17 cellular contexts compared by ENCODE assay signal in genomic region chr1:40638097-40639036, GRCh38. TPM values are rescaled to one million over a fixed set of nuclear protein-coding genes. Genes with fewer than 3 reads are reported as not detected.
DNase-seq lines count a peak whose midpoint lies in the region; TF ChIP-seq lines count a peak whose summit lies in the region.
"Had no signal": no experiment of that assay in that cellular context is flagged by ENCODE, and none has a peak within 500 bp of the region (broad histone marks: within the 10 kb centered on the region; RNA-seq: fewer than 3 reads in every experiment).

No MANE protein-coding gene starts in this region.

- H3K36me3 ChIP-seq in SK-N-SH (replicated peaks in 1 of 2; ENCODE audit: control insufficient read depth in 1 of 2, insufficient read depth in 2 of 2, low read length in 1 of 2): no peaks in the 10 kb centered on the region
- H3K36me3 ChIP-seq in endodermal cell (ENCODE audit: control insufficient read depth, insufficient read depth, low read length): no peaks in the 10 kb centered on the region
- H3K36me3 ChIP-seq: cardiac muscle cell had no signal

- H3K27me3 ChIP-seq in SK-N-SH (ENCODE audit: insufficient read depth) (no peaks in the 10 kb centered on the region), endodermal cell (ENCODE audit: control insufficient read depth, insufficient read depth, low read length, poor library complexity, severe bottlenecking) (no peaks in the 10 kb centered on the region)
- H3K27me3 ChIP-seq: cardiac muscle cell, dorsolateral prefrontal cortex had no signal

- POLR2A ChIA-PET in SK-N-SH (lab: Yijun Ruan, JAX): no interaction called here

- no peaks in the 10 kb centered on the region for H3K9me2 ChIP-seq in SK-N-SH

- H3K27ac Mint-ChIP-seq in endodermal cell: no peak overlapping the region
- H3K27ac Mint-ChIP-seq: activated CD4-positive, alpha-beta memory T cell treated with anti-CD3 and anti-CD28 coated beads, Interleukin-2, amount 10 ng/mL, durations not matched to agents 7 days and 5 days; activated naive CD8-positive, alpha-beta T cell; activated T-cell treated with anti-CD3 and anti-CD28 coated beads, Interleukin-2, amount 50 U/mL, for 24 hours; T-helper 1 cell treated with Interleukin-12 subunit alpha and Interleukin-12 subunit beta and Interleukin-4 antibody, amounts not matched to agents 30 μg/mL and 1 μg/mL, for 36 hours had no signal

- H3K9me3 ChIP-seq in SK-N-SH (no peaks in the 10 kb centered on the region), endodermal cell (ENCODE audit: control insufficient read depth, low read length) (no peaks in the 10 kb centered on the region)

- 61% methylated on average over 7 of the region's 8 CpGs for WGBS in SK-N-SH (ENCODE audit: low lambda C conversion rate)
- 81 to 85% methylated on average over 6 to 8 of the region's 8 CpGs for WGBS in endodermal cell (ENCODE audit: insufficient coverage in 1 of 2, insufficient read length in 1 of 2), 2 experiments

- no peaks in the 10 kb centered on the region for H3F3A ChIP-seq in SK-N-SH (replicated peaks; ENCODE audit: insufficient read depth)

- TF ChIP-seq CTCF in SK-N-SH (IDR thresholded peaks at IDR 0.05) (no peak), endodermal cell (conservative IDR thresholded peaks at IDR 0.05) (no peak)

- peak; percentile 31 for DNase-seq in activated effector memory CD4-positive, alpha-beta T cell treated with anti-CD3 and anti-CD28 coated beads, Interleukin-2, amount 50 U/mL, for 16 hours
- no peak for DNase-seq in activated effector memory CD4-positive, alpha-beta T cell treated with Interleukin-2 at 50 U/mL for 16 hours
- DNase-seq in SK-N-SH: no peak
- DNase-seq in endodermal cell: peak; percentile 60
- DNase-seq in posterior vena cava (ENCODE audit: low spot score): peak; percentile 31
- DNase-seq in LoVo (ENCODE audit: low spot score): no peak
- no peak for DNase-seq in stimulated activated naive CD4-positive, alpha-beta T cell treated with Interleukin-2 at 50 U/mL for 16 hours (lab: John Stamatoyannopoulos, UW)
- DNase-seq in NCI-H524 treated with DMSO at 0.1 percent for 48 hours (lab: John Stamatoyannopoulos, UW): no peak
- DNase-seq: activated CD4-positive, alpha-beta memory T cell treated with anti-CD3 and anti-CD28 coated beads, Interleukin-2, amount 10 ng/mL, durations not matched to agents 7 days and 5 days; activated CD4-positive, CD25-positive, alpha-beta regulatory T cell; activated T-cell treated with anti-CD3 and anti-CD28 coated beads, Interleukin-2, amount 50 U/mL, for 24 hours; left cardiac atrium; NCI-H1436 had no signal

- no peak for TF ChIP-seq EP300 in SK-N-SH (IDR thresholded peaks at IDR 0.05; ENCODE audit: borderline replicate concordance in 1 of 2, low read depth in 1 of 2, low read length in 1 of 2)

- H3K36me3 Mint-ChIP-seq in endodermal cell (ENCODE audit: low read depth): no peaks in the 10 kb centered on the region
- H3K36me3 Mint-ChIP-seq: activated naive CD8-positive, alpha-beta T cell had no signal

- H3K4me1 ChIP-seq in SK-N-SH (ENCODE audit: control insufficient read depth in 1 of 2, insufficient read depth in 2 of 2, low read depth in 1 of 2, low read length in 1 of 2) (peaks cover 0 to 10% of the 10 kb centered on the region in 2 experiments; a peak in 1 of 4 replicates), endodermal cell (ENCODE audit: control insufficient read depth, insufficient read depth, low read length) (no peaks in the 10 kb centered on the region)

- TF ChIP-seq RAD21 in SK-N-SH (IDR thresholded peaks at IDR 0.05; ENCODE audit: low read length): no peak

- intact Hi-C loops in posterior vena cava (cut with DNase I): loop anchor here in 1 of 2 donors (10.0 kb wide), 1 partner anchor 186 kb away; no protein-coding TSS in a partner anchor

- no peak overlapping the region for H3K9ac ChIP-seq in SK-N-SH
- H3K9ac ChIP-seq in endodermal cell (ENCODE audit: extremely low read depth, low read length, poor library complexity, severe bottlenecking): no peak overlapping the region

- no peaks in the 10 kb centered on the region for H3K79me2 ChIP-seq in SK-N-SH (ENCODE audit: insufficient read depth)

- H4K20me1 ChIP-seq in SK-N-SH (ENCODE audit: insufficient read depth): no peaks in the 10 kb centered on the region

- H3K4me1 Mint-ChIP-seq in endodermal cell: no peaks in the 10 kb centered on the region

- H3K27ac ChIP-seq in SK-N-SH (ENCODE audit: low read depth in 2 of 2, low read length in 1 of 2) (no peak overlapping the region), endodermal cell (ENCODE audit: low read depth, low read length) (no peak overlapping the region)
- H3K27ac ChIP-seq: cardiac muscle cell had no signal

- H3K4me3 Mint-ChIP-seq in endodermal cell: no peak overlapping the region
- H3K4me3 Mint-ChIP-seq: activated CD4-positive, alpha-beta memory T cell treated with anti-CD3 and anti-CD28 coated beads, Interleukin-2, amount 10 ng/mL, durations not matched to agents 7 days and 5 days; activated naive CD8-positive, alpha-beta T cell; activated T-cell treated with anti-CD3 and anti-CD28 coated beads, Interleukin-2, amount 50 U/mL, for 24 hours; T-helper 1 cell treated with Interleukin-12 subunit alpha and Interleukin-12 subunit beta and Interleukin-4 antibody, amounts not matched to agents 30 μg/mL and 1 μg/mL, for 36 hours had no signal

- no peak overlapping the region for H3K4me2 ChIP-seq in SK-N-SH

- H2AFZ ChIP-seq in SK-N-SH (ENCODE audit: low read depth): no peak overlapping the region

- no peaks in the 10 kb centered on the region for H3K9me3 Mint-ChIP-seq in endodermal cell
- H3K9me3 Mint-ChIP-seq: activated T-cell treated with anti-CD3 and anti-CD28 coated beads, Interleukin-2, amount 50 U/mL, for 24 hours; T-helper 1 cell treated with Interleukin-12 subunit alpha and Interleukin-12 subunit beta and Interleukin-4 antibody, amounts not matched to agents 30 μg/mL and 1 μg/mL, for 36 hours had no signal

- no peaks in the 10 kb centered on the region for H3K27me3 Mint-ChIP-seq in endodermal cell (ENCODE audit: insufficient read depth)
- H3K27me3 Mint-ChIP-seq: activated CD4-positive, alpha-beta memory T cell treated with anti-CD3 and anti-CD28 coated beads, Interleukin-2, amount 10 ng/mL, durations not matched to agents 7 days and 5 days; activated naive CD8-positive, alpha-beta T cell; activated T-cell treated with anti-CD3 and anti-CD28 coated beads, Interleukin-2, amount 50 U/mL, for 24 hours had no signal

- CTCF ChIA-PET in SK-N-SH (lab: Yijun Ruan, JAX): interaction anchor here (0.8 to 2.2 kb wide), 3 partner anchors 13 to 46 kb away, joined by 3 to 8 read pairs (median 3); no protein-coding TSS in a partner anchor

- H3K4me3 ChIP-seq in SK-N-SH (ENCODE audit: low read depth in 2 of 2, low read length in 1 of 2): no peak overlapping the region
- H3K4me3 ChIP-seq in endodermal cell (ENCODE audit: low read length): no peak overlapping the region
- H3K4me3 ChIP-seq: cardiac muscle cell, dorsolateral prefrontal cortex had no signal

TF ChIP-seq in SK-N-SH, 30 proteins besides CTCF, POLR2A, EP300 and RAD21:
- TF ChIP-seq FOXJ3 (CRISPR knock-in tag; IDR thresholded peaks at IDR 0.05) (no peak), REST (IDR thresholded peaks at IDR 0.05; ENCODE audit: low read depth, low read length) (peak; percentile 92)

RNA-seq across cellular contexts. Expression of gene RIMS3, which starts 27.1 kb away (rescaled TPM):
- polyA plus RNA-seq in SK-N-SH (2012; rRNA removed): 1.9 and 2.9 TPM in 2 replicates
- polyA plus RNA-seq in SK-N-SH (2012; cell fraction: cytosol; rRNA removed): 1.1 and 1.6 TPM in 2 replicates
- 3.5 and 4.9 TPM in 2 replicates for polyA plus RNA-seq in SK-N-SH (2012; cell fraction: nucleus; rRNA removed)
- total RNA-seq in endodermal cell (10 to 100 TPM in 1 of 2 donors, 1 to 10 TPM in 1; 8.0 to 12.0 TPM), posterior vena cava (10 to 100 TPM in 1 of 2 donors, 1 to 10 TPM in 1; 8.2 to 11.2 TPM)
- polyA plus RNA-seq in endodermal cell (2013, experiment 1 of 2): 27.7 TPM
- polyA plus RNA-seq in endodermal cell (2013, experiment 2 of 2): 24.1 TPM

RNA-seq across cellular contexts. Expression of gene NFYC, which starts 53.1 kb away (rescaled TPM):
- 68.0 and 72.4 TPM in 2 replicates for polyA plus RNA-seq in SK-N-SH (2012; rRNA removed)
- 36.6 and 49.4 TPM in 2 replicates for polyA plus RNA-seq in SK-N-SH (2012; cell fraction: cytosol; rRNA removed)
- 62.5 and 88.2 TPM in 2 replicates for polyA plus RNA-seq in SK-N-SH (2012; cell fraction: nucleus; rRNA removed)
- 10 to 100 TPM; 43.6 to 59.0 TPM for total RNA-seq in endodermal cell
- polyA plus RNA-seq in endodermal cell (2013, experiment 1 of 2): 55.3 TPM
- polyA plus RNA-seq in endodermal cell (2013, experiment 2 of 2): 47.4 TPM
- total RNA-seq in posterior vena cava: 10 to 100 TPM; 33.5 to 44.8 TPM

Comparison
In these comparisons a context has a peak if more than half of its experiments do, and no peak if none do; other contexts are left out.
1. DNase-seq: peak in activated effector memory CD4-positive, alpha-beta T cell treated with anti-CD3 and anti-CD28 coated beads, Interleukin-2, amount 50 U/mL, for 16 hours (single experiment), endodermal cell (single experiment) and posterior vena cava (single experiment); none in activated effector memory CD4-positive, alpha-beta T cell treated with Interleukin-2 at 50 U/mL for 16 hours (single experiment), SK-N-SH (single experiment), LoVo (single experiment), stimulated activated naive CD4-positive, alpha-beta T cell treated with Interleukin-2 at 50 U/mL for 16 hours (single experiment) and NCI-H524 treated with DMSO at 0.1 percent for 48 hours (single experiment).